1 cellular context compared by ENCODE assay signal in the genomic region with DNA sequence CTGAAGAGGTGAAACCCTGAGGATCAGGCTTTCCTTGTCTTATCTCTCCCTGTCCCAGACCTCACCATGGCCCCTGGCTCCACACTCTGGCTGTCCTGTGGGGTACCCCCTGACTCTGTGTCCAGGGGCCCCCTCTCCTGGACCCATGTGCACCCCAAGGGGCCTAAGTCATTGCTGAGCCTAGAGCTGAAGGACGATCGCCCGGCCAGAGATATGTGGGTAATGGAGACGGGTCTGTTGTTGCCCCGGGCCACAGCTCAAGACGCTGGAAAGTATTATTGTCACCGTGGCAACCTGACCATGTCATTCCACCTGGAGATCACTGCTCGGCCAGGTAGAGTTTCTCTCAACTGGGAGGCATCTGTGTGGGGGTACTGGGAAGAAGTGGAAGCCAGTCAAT.
TF ChIP-seq lines count a peak whose summit lies in the region.

No MANE protein-coding gene starts in this region.

TF ChIP-seq in IMR-90, 13 proteins besides CTCF, POLR2A, EP300 and RAD21:
- TF ChIP-seq RFX5 (IDR thresholded peaks at IDR 0.05; ENCODE audit: low read depth, low read length) = no peak
- no peak for TF ChIP-seq MXI1 (IDR thresholded peaks at IDR 0.05; ENCODE audit: borderline replicate concordance, low read depth, low read length)
- TF ChIP-seq, protein P1, sequence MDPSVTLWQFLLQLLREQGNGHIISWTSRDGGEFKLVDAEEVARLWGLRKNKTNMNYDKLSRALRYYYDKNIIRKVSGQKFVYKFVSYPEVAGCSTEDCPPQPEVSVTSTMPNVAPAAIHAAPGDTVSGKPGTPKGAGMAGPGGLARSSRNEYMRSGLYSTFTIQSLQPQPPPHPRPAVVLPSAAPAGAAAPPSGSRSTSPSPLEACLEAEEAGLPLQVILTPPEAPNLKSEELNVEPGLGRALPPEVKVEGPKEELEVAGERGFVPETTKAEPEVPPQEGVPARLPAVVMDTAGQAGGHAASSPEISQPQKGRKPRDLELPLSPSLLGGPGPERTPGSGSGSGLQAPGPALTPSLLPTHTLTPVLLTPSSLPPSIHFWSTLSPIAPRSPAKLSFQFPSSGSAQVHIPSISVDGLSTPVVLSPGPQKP (IDR thresholded peaks at IDR 0.05; ENCODE audit: borderline replicate concordance, low read depth, low read length) = no peak
- TF ChIP-seq BHLHE40 (IDR thresholded peaks at IDR 0.05; ENCODE audit: low read depth, low read length) = no peak
- no peak for TF ChIP-seq RCOR1 (IDR thresholded peaks at IDR 0.05; ENCODE audit: insufficient replicate concordance, low read length)
- TF ChIP-seq SMC3 (IDR thresholded peaks at IDR 0.05; ENCODE audit: low read depth, low read length) = no peak
- no peak for TF ChIP-seq CEBPB (IDR thresholded peaks at IDR 0.05; ENCODE audit: low read depth, low read length)
- no peak for TF ChIP-seq MAFK (IDR thresholded peaks at IDR 0.05; ENCODE audit: low read depth, low read length)
- TF ChIP-seq NFE2L2 (IDR thresholded peaks at IDR 0.05; ENCODE audit: low read depth, low read length) = no peak
- TF ChIP-seq FOS (IDR thresholded peaks at IDR 0.05; ENCODE audit: low read depth, low read length) = no peak
- TF ChIP-seq, protein P2, sequence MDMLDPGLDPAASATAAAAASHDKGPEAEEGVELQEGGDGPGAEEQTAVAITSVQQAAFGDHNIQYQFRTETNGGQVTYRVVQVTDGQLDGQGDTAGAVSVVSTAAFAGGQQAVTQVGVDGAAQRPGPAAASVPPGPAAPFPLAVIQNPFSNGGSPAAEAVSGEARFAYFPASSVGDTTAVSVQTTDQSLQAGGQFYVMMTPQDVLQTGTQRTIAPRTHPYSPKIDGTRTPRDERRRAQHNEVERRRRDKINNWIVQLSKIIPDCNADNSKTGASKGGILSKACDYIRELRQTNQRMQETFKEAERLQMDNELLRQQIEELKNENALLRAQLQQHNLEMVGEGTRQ (IDR thresholded peaks at IDR 0.05; ENCODE audit: low read depth, low read length) = no peak
- no peak for TF ChIP-seq MAZ (IDR thresholded peaks at IDR 0.05; ENCODE audit: borderline replicate concordance, low read depth, low read length)
- TF ChIP-seq CHD1 (IDR thresholded peaks at IDR 0.05; ENCODE audit: low read depth, low read length) = no peak
